In the genomic region with DNA sequence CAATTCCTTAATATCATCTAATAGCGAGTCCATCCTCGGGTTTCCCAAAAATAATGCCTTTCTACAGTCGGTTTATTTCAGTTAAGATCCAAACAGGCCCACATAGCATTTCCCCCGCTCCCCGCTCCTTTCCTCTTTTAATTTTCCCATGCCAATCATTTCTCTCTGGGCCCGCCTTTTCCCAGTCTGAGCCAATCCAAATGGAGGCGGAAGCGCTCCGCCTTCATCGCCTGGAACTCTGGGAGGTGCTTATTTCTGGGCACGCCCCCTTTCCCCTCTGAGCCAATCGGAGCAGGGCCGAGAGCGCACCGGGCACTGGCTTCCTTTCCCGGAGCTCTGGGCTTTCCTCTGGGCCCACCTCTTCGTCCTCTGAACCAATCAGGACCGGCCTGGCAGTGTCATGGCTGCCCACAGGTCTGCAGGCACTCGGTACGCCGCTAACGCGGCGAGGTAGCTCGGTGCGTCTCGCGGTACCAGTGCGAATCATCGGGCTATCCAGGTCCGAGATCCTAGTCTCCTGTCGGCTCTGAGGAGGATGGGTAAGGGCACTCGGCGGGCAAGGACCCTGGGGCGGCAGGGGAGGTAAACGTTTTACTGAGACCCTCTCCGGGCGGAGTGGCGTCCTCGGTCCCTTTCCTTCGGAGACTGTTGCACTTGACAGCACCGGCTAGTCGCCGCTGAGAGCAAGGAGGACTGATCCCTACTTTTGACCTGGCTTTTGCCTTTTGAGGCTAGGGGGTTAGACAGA, we compare ENCODE assay signal across 8 cellular contexts.
DNase-seq lines count a peak whose midpoint lies in the region; ATAC-seq and FAIRE-seq lines count a peak whose summit lies in the region.

A gene with protein sequence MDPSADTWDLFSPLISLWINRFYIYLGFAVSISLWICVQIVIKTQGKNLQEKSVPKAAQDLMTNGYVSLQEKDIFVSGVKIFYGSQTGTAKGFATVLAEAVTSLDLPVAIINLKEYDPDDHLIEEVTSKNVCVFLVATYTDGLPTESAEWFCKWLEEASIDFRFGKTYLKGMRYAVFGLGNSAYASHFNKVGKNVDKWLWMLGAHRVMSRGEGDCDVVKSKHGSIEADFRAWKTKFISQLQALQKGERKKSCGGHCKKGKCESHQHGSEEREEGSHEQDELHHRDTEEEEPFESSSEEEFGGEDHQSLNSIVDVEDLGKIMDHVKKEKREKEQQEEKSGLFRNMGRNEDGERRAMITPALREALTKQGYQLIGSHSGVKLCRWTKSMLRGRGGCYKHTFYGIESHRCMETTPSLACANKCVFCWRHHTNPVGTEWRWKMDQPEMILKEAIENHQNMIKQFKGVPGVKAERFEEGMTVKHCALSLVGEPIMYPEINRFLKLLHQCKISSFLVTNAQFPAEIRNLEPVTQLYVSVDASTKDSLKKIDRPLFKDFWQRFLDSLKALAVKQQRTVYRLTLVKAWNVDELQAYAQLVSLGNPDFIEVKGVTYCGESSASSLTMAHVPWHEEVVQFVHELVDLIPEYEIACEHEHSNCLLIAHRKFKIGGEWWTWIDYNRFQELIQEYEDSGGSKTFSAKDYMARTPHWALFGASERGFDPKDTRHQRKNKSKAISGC (plus strand): TSS at position 390 of the 748 bp plus-strand sequence. CDS start 146 bp downstream, at position 536.

- FAIRE-seq in islet of Langerhans (lab: Jason Lieb, UNC), result peak; percentile 47

- DNase-seq in AG08396 (ENCODE audit: low spot score) (peak; percentile 75), NCI-H446 treated with DMSO at 0.1 percent for 48 hours (lab: John Stamatoyannopoulos, UW) (peak; percentile 95), cerebellar nuclear complex (lab: John Stamatoyannopoulos, UW) (peak; percentile 95)
- peak; percentile 96 for DNase-seq in stimulated activated CD4-positive, alpha-beta T cell treated with anti-CD3 and anti-CD28 coated beads, Interleukin-12 subunit alpha, Interleukin-12 subunit beta, amount 100 ng/mL, for 4 hours

- ATAC-seq in GM19025 (IDR thresholded peaks at IDR 0.05; ENCODE audit: low read depth, unreplicated experiment) (peak; percentile 89), HG03354 (IDR thresholded peaks at IDR 0.05; ENCODE audit: poor library complexity, severe bottlenecking, unreplicated experiment) (peak; percentile 89)
- ATAC-seq in activated CD4-positive, CD25-positive, alpha-beta regulatory T cell treated with anti-CD3 and anti-CD28 coated beads, Interleukin-2, amount 50 U/mL, for 24 hours, result peak; percentile 93 to 94

Comparison
In these comparisons a context has a peak if more than half of its experiments do, and no peak if none do; other contexts are left out.
1. Peak in every context shown above with its lines: DNase-seq and ATAC-seq.